In genomic region chr1:230215049-230215448, GRCh38 we compare ENCODE assay signal across 8 cellular contexts.
A peak's percentile ranks its signal among the peaks of the same experiment; 100 is the strongest.
DNase-seq lines count a peak whose midpoint lies in the region; ATAC-seq and TF ChIP-seq lines count a peak whose summit lies in the region.

No MANE protein-coding gene starts in this region.

- no peak overlapping the region for H2AK9ac ChIP-seq in IMR-90 (replicated peaks; ENCODE audit: low read depth, low read length, poor library complexity)

- H3K9me3 Mint-ChIP-seq in naive thymus-derived CD8-positive, alpha-beta T cell = no peaks in the 10 kb centered on the region

- H3K9me1 ChIP-seq in IMR-90 (ENCODE audit: insufficient read depth, low read length) = peaks cover 17% of the 10 kb centered on the region; the same call in 1 of the 2 replicates

- TF ChIP-seq POLR2A in IMR-90 (IDR thresholded peaks at IDR 0.05; ENCODE audit: low read depth, low read length) = no peak

- H3K4me3 ChIP-seq in IMR-90 (ENCODE audit: insufficient read depth, low read depth, low read length) (no peak overlapping the region), astrocyte of the spinal cord (ENCODE audit: low read depth, low read length) (no peak overlapping the region)

- no peak overlapping the region for H4K5ac ChIP-seq in IMR-90 (ENCODE audit: low read depth, low read length)

- no peak overlapping the region for H2AFZ ChIP-seq in IMR-90 (replicated peaks; ENCODE audit: low read length, poor library complexity)

- TF ChIP-seq RAD21 in IMR-90 (IDR thresholded peaks at IDR 0.05; ENCODE audit: low read length) = peak; percentile 64

- H4K20me1 ChIP-seq in IMR-90 (ENCODE audit: insufficient read depth, low read length) = peaks cover 58% of the 10 kb centered on the region

- POLR2A ChIA-PET in IMR-90 (lab: Charles Lee; ENCODE audit: unreplicated experiment) = no interaction called here
- POLR2A ChIA-PET in naive thymus-derived CD8-positive, alpha-beta T cell (lab: Charles Lee) = no interaction called here

- no peak overlapping the region for H2BK5ac ChIP-seq in IMR-90 (ENCODE audit: low read depth, low read length, poor library complexity, severe bottlenecking)

- no peak overlapping the region for H3K56ac ChIP-seq in IMR-90 (ENCODE audit: extremely low read depth, insufficient read depth, low read length)

- H3K27ac Mint-ChIP-seq in naive thymus-derived CD8-positive, alpha-beta T cell = peak overlapping the region in 1 of 10 donors; percentile 42

- H3K18ac ChIP-seq in IMR-90 (ENCODE audit: low read depth, low read length) = no peak overlapping the region

- no peak overlapping the region for H3K4me3 Mint-ChIP-seq in naive thymus-derived CD8-positive, alpha-beta T cell

- no peaks in the 10 kb centered on the region for H3K36me3 ChIP-seq in IMR-90 (ENCODE audit: control insufficient read depth, insufficient read depth, low read length)

- no peaks in the 10 kb centered on the region for H3K9me3 ChIP-seq in IMR-90 (ENCODE audit: control insufficient read depth, insufficient read depth, low read length)

- no CpG with 5 or more reads among the region's 7 CpGs for WGBS in IMR-90 (ENCODE audit: extremely low coverage in 2 of 2, insufficient read length in 1 of 2), 2 experiments

- no peak overlapping the region for H3K9ac ChIP-seq in IMR-90 (ENCODE audit: low read depth, low read length)

- in situ Hi-C loops in IMR-90 (cut with MboI; ENCODE audit: low sequenced_read_pairs) = no loop called here
- in situ Hi-C loops in astrocyte of the spinal cord (cut with HindIII; ENCODE audit: low sequenced_read_pairs) = no loop called here

- DNase-seq in IMR-90 (peak; percentile 64), astrocyte of the spinal cord (ENCODE audit: low read depth, low spot score) (peak; percentile 77), inferior parietal cortex (ENCODE audit: extremely low spot score) (peak; percentile 58), substantia nigra (lab: John Stamatoyannopoulos, UW) (peak in 37 of 49 donors; percentile 15 to 79 (median 51)), NCI-H1048 (lab: John Stamatoyannopoulos, UW) (no peak), HK-2 (ENCODE audit: unreplicated experiment) (no peak), MV-4-11 (lab: John Stamatoyannopoulos, UW) (no peak)
- DNase-seq in naive thymus-derived CD8-positive, alpha-beta T cell = no peak

- H2BK20ac ChIP-seq in IMR-90 (ENCODE audit: low read depth, low read length) = no peak overlapping the region

- H3K23ac ChIP-seq in IMR-90 (ENCODE audit: low read depth, low read length) = no peak overlapping the region

- H3K4me1 ChIP-seq in IMR-90 (ENCODE audit: control insufficient read depth, insufficient read depth, low read length) = peaks cover 9% of the 10 kb centered on the region

- no peak overlapping the region for H3K14ac ChIP-seq in IMR-90 (replicated peaks; ENCODE audit: low read depth, low read length)

- no peak overlapping the region for H2BK15ac ChIP-seq in IMR-90 (ENCODE audit: low read depth, low read length)

- H2BK120ac ChIP-seq in IMR-90 (ENCODE audit: low read depth, low read length) = no peak overlapping the region

- TF ChIP-seq CTCF in IMR-90 (conservative IDR thresholded peaks at IDR 0.05; ENCODE audit: low read depth, low read length) = peak; percentile 51
- peak; percentile 69 for TF ChIP-seq CTCF in astrocyte of the spinal cord (IDR thresholded peaks at IDR 0.05; ENCODE audit: low read depth, low read length)

- H2AK5ac ChIP-seq in IMR-90 (ENCODE audit: low read depth, low read length) = no peak overlapping the region

- H3K27ac ChIP-seq in IMR-90 (ENCODE audit: insufficient read depth, low read length) (no peak overlapping the region), substantia nigra (ENCODE audit: low read depth, low read length, poor library complexity, severe bottlenecking) (no peak overlapping the region)

- H3K27me3 ChIP-seq in IMR-90 (ENCODE audit: control insufficient read depth, insufficient read depth, low read length) = no peaks in the 10 kb centered on the region

- H4K8ac ChIP-seq in IMR-90 (ENCODE audit: low read depth in 2 of 2, low read length in 2 of 2) = no peak overlapping the region

- no peaks in the 10 kb centered on the region for H3K27me3 Mint-ChIP-seq in naive thymus-derived CD8-positive, alpha-beta T cell

- BruUV-seq in IMR-90 (replicated peaks; lab: Mats Ljungman, UMichigan) = no TSS peak

- H3K4me2 ChIP-seq in IMR-90 (ENCODE audit: low read depth, low read length) = no peak overlapping the region

- peaks cover 33 to 65% of the 10 kb centered on the region in 2 experiments for H3K79me1 ChIP-seq in IMR-90 (ENCODE audit: low read depth in 1 of 2, low read length in 2 of 2)

- ATAC-seq in IMR-90 (ENCODE audit: low read depth) = peak; percentile 48
- ATAC-seq in naive thymus-derived CD8-positive, alpha-beta T cell = no peak

- H3K4me1 Mint-ChIP-seq in naive thymus-derived CD8-positive, alpha-beta T cell = peaks cover 25 to 78% (median 36%) of the 10 kb centered on the region in 4 donors

- no peak overlapping the region for H3K4ac ChIP-seq in IMR-90 (ENCODE audit: low read depth, low read length)

- dilution Hi-C loops in IMR-90 (cut with HindIII; ENCODE audit: low sequenced_read_pairs, unreplicated experiment) = no loop called here

- intact Hi-C loops in IMR-90 (cut with micrococcal nuclease) = loop anchor here (1.0 kb wide), 1 partner anchor 554 kb away; no protein-coding TSS in a partner anchor

- H3K36me3 Mint-ChIP-seq in naive thymus-derived CD8-positive, alpha-beta T cell = peaks cover 5 to 15% (median 10%) of the 10 kb centered on the region in 3 donors

- H4K91ac ChIP-seq in IMR-90 (ENCODE audit: insufficient read depth, low read depth, low read length) = no peak overlapping the region

- CTCF ChIA-PET in IMR-90 (lab: Yijun Ruan, JAX) = interaction anchor here (0.5 to 0.6 kb wide), 2 partner anchors 23 to 129 kb away, joined by 3 to 6 read pairs; no protein-coding TSS in a partner anchor

TF ChIP-seq in IMR-90, 13 proteins besides CTCF, POLR2A, EP300 and RAD21:
- no peak for TF ChIP-seq RFX5 (IDR thresholded peaks at IDR 0.05; ENCODE audit: low read depth, low read length)
- TF ChIP-seq SMC3 (IDR thresholded peaks at IDR 0.05; ENCODE audit: low read depth, low read length) = peak; percentile 45
- TF ChIP-seq ELK1 (IDR thresholded peaks at IDR 0.05; ENCODE audit: borderline replicate concordance, low read depth, low read length) = no peak
TF ChIP-seq in IMR-90: peak in this region for 1.

Comparison
In these comparisons a context has a peak if more than half of its experiments do, and no peak if none do; other contexts are left out.
1. DNase-seq: peak in IMR-90 (single experiment), astrocyte of the spinal cord (single experiment), inferior parietal cortex (single experiment) and substantia nigra (37 of 49); none in NCI-H1048 (single experiment), HK-2 (single experiment), naive thymus-derived CD8-positive, alpha-beta T cell (0 of 10) and MV-4-11 (single experiment).